ENCODE assay signal across 8 cellular contexts in genomic region chr19:34365463-34366401, GRCh38. TPM values are rescaled to one million over a fixed set of nuclear protein-coding genes. Genes with fewer than 3 reads are reported as not detected.
DNase-seq lines count a peak whose midpoint lies in the region; ATAC-seq and TF ChIP-seq lines count a peak whose summit lies in the region.

No MANE protein-coding gene starts in this region.

- H3K27me3 Mint-ChIP-seq in Caco-2 (ENCODE audit: insufficient read depth, unreplicated experiment): no peaks in the 10 kb centered on the region
- H3K27me3 Mint-ChIP-seq in MCF 10A (ENCODE audit: insufficient read depth, unreplicated experiment): no peaks in the 10 kb centered on the region

- H4K20me1 ChIP-seq in OCI-LY3 (ENCODE audit: insufficient read depth, low read length): peaks cover 30% of the 10 kb centered on the region

- BruUV-seq in Caco-2 (replicated peaks; lab: Mats Ljungman, UMichigan): TSS peak; percentile 18
- BruUV-seq in MCF 10A (replicated peaks; lab: Mats Ljungman, UMichigan): no TSS peak

- H3K4me3 Mint-ChIP-seq in Caco-2 (ENCODE audit: unreplicated experiment) (peak overlapping the region; percentile 88), MCF 10A (ENCODE audit: unreplicated experiment) (peak overlapping the region; percentile 99)

- peak overlapping the region; percentile 32; the same call in 1 of the 2 replicates for H2AFZ ChIP-seq in OCI-LY3 (ENCODE audit: low read depth, low read length)

- H3K27ac ChIP-seq in HEK293 (ENCODE audit: extremely low read depth, low read depth, low read length) (peak overlapping the region; percentile 89), OCI-LY3 (ENCODE audit: low read length) (peak overlapping the region; percentile 39)

- no peak for ATAC-seq in HG03108 (IDR thresholded peaks at IDR 0.05; ENCODE audit: unreplicated experiment)

- H3K27me3 ChIP-seq in Caco-2 (replicated peaks; ENCODE audit: control insufficient read depth, insufficient read depth, low read length): no peaks in the 10 kb centered on the region
- H3K27me3 ChIP-seq in OCI-LY3 (ENCODE audit: low read depth, low read length): no peaks in the 10 kb centered on the region

- peaks cover 27% of the 10 kb centered on the region for H3K4me1 Mint-ChIP-seq in Caco-2 (ENCODE audit: low read depth, unreplicated experiment)
- H3K4me1 Mint-ChIP-seq in MCF 10A (ENCODE audit: insufficient read depth, unreplicated experiment): peaks cover 32% of the 10 kb centered on the region

- POLR2A ChIA-PET in Caco-2 (lab: Charles Lee) (no interaction called here), HEK293 (lab: Yijun Ruan, JAX) (interaction anchor here (0.6 to 2.7 kb wide), 14 partner anchors 11 to 317 kb away, joined by 3 to 13 read pairs (median 3); partner anchors contain the start of genes PDCD2L, UBA2, WTIP and ZNF302), MCF 10A (lab: Yijun Ruan, JAX) (interaction anchor here (0.7 to 2.1 kb wide), 10 partner anchors 9 to 100 kb away, joined by 3 to 7 read pairs (median 5); partner anchors contain the start of gene UBA2)

- H3K9me3 ChIP-seq in Caco-2 (no peaks in the 10 kb centered on the region), HEK293 (ENCODE audit: control insufficient read depth, insufficient read depth, low read depth, low read length) (no peaks in the 10 kb centered on the region), OCI-LY3 (ENCODE audit: insufficient read depth, low read length) (no peaks in the 10 kb centered on the region), iPS-18c (ENCODE audit: control insufficient read depth, insufficient read depth, low read length) (no peaks in the 10 kb centered on the region)

- TF ChIP-seq CTCF in Caco-2 (IDR thresholded peaks at IDR 0.05; ENCODE audit: insufficient read depth in 1 of 2, low read depth in 1 of 2, low read length in 1 of 2, severe bottlenecking in 1 of 2, unreplicated experiment in 1 of 2): no peak
- TF ChIP-seq CTCF in HEK293 (tag by site-specific recombination; IDR thresholded peaks at IDR 0.05): no peak; the same call in 1 of the 2 replicates
- no peak for TF ChIP-seq CTCF in OCI-LY3 (IDR thresholded peaks at IDR 0.05; ENCODE audit: low read depth, low read length)
- TF ChIP-seq CTCF in MCF 10A (IDR thresholded peaks at IDR 0.05; ENCODE audit: unreplicated experiment): no peak

- H3K4me1 ChIP-seq in Caco-2: peaks cover 12% of the 10 kb centered on the region; the same call in 1 of the 2 replicates
- H3K4me1 ChIP-seq in HEK293 (ENCODE audit: control insufficient read depth, insufficient read depth, low read length): peaks cover 17% of the 10 kb centered on the region
- H3K4me1 ChIP-seq in OCI-LY3 (ENCODE audit: low read length): peaks cover 20% of the 10 kb centered on the region

- H3K27ac Mint-ChIP-seq in Caco-2 (ENCODE audit: unreplicated experiment) (peak overlapping the region; percentile 78), MCF 10A (ENCODE audit: low read depth, unreplicated experiment) (peak overlapping the region; percentile 77)

- CTCF ChIA-PET in Caco-2 (lab: Charles Lee) (interaction anchor here (0.6 kb wide), 2 partner anchors 23 to 775 kb away, joined by 3 to 6 read pairs; no protein-coding TSS in a partner anchor), HEK293 (lab: Yijun Ruan, JAX) (interaction anchor here (0.6 to 1.7 kb wide), 3 partner anchors 19 to 1590 kb away, joined by 4 to 7 read pairs (median 4); no protein-coding TSS in a partner anchor), MCF 10A (lab: Yijun Ruan, JAX) (interaction anchor here (0.5 to 1.1 kb wide), 5 partner anchors 10 to 1421 kb away, joined by 3 to 4 read pairs (median 3); no protein-coding TSS in a partner anchor)

- intact Hi-C loops in Caco-2 (cut with micrococcal nuclease; ENCODE audit: unreplicated experiment) (loop anchor here (2.0 kb wide), 1 partner anchor 39 kb away; the partner anchor contains the start of gene PDCD2L), MCF 10A (cut with micrococcal nuclease) (no loop called here)

- H3K36me3 ChIP-seq in Caco-2 (ENCODE audit: control insufficient read depth, insufficient read depth, low read length): peaks cover 12% of the 10 kb centered on the region
- peaks cover 45 to 48% of the 10 kb centered on the region in 2 experiments for H3K36me3 ChIP-seq in HEK293 (ENCODE audit: control insufficient read depth in 2 of 2, insufficient read depth in 1 of 2, low read length in 2 of 2)
- H3K36me3 ChIP-seq in OCI-LY3 (replicated peaks; ENCODE audit: low read depth, low read length): peaks cover 49% of the 10 kb centered on the region

- peak overlapping the region; percentile 99 for H3K4me2 ChIP-seq in OCI-LY3 (ENCODE audit: low read length)

- H3K4me3 ChIP-seq in Caco-2 (ENCODE audit: low read depth, low read length) (peak overlapping the region; percentile 96), HEK293 (ENCODE audit: low read depth, low read length) (peak overlapping the region; percentile 64), OCI-LY3 (ENCODE audit: low read length) (peak overlapping the region; percentile 91), iPS-18c (ENCODE audit: insufficient read depth, low read depth, low read length) (peak overlapping the region; percentile 96), skeletal muscle cell (ENCODE audit: low read depth, low read length) (peak overlapping the region; percentile 90)

- DNase-seq in Caco-2 (peak in 1 of 2 experiments; percentile 32), MCF 10A (ENCODE audit: unreplicated experiment) (peak; percentile 47), skeletal muscle cell (ENCODE audit: low read depth) (no peak), activated gamma-delta T cell treated with Interleukin-2 at 50 U/mL for 16 hours (no peak)

- peak overlapping the region; percentile 94 for H3K9ac ChIP-seq in OCI-LY3 (ENCODE audit: low read length)

- peaks cover 37% of the 10 kb centered on the region for H3K36me3 Mint-ChIP-seq in Caco-2 (ENCODE audit: insufficient read depth, unreplicated experiment)
- peaks cover 35% of the 10 kb centered on the region for H3K36me3 Mint-ChIP-seq in MCF 10A (ENCODE audit: insufficient read depth, unreplicated experiment)

- peaks cover 57% of the 10 kb centered on the region for H3K79me2 ChIP-seq in OCI-LY3 (ENCODE audit: low read length)

- H3K9me3 Mint-ChIP-seq in Caco-2 (ENCODE audit: unreplicated experiment) (no peaks in the 10 kb centered on the region), MCF 10A (ENCODE audit: unreplicated experiment) (no peaks in the 10 kb centered on the region)

TF ChIP-seq in HEK293, 187 proteins besides CTCF, POLR2A, EP300 and RAD21 (continues in another document):
- TF ChIP-seq OSR2 (tag by site-specific recombination; IDR thresholded peaks at IDR 0.05) (no peak), ZNF791 (tag by site-specific recombination; IDR thresholded peaks at IDR 0.05) (no peak), PRDM2 (tag by site-specific recombination; IDR thresholded peaks at IDR 0.05; ENCODE audit: borderline replicate concordance) (peak; percentile 67), KLF16 (tag by site-specific recombination; IDR thresholded peaks at IDR 0.05) (peak; percentile 33; the same call in 1 of the 2 replicates), GLIS1 (tag by site-specific recombination; IDR thresholded peaks at IDR 0.05) (peak; percentile 34), ZNF184 (tag by site-specific recombination; IDR thresholded peaks at IDR 0.05) (no peak), YY1 (tag by site-specific recombination; IDR thresholded peaks at IDR 0.05) (peak; percentile 9; the same call in 1 of the 2 replicates), ZNF600 (tag by site-specific recombination; IDR thresholded peaks at IDR 0.05) (peak; percentile 57), ZNF302 (tag by site-specific recombination; IDR thresholded peaks at IDR 0.05; ENCODE audit: low read depth) (no peak)

RNA-seq across cellular contexts. Expression of gene GPI, which starts 0.7 kb away (rescaled TPM):
- total RNA-seq in Caco-2 (2022) (329 and 381 TPM in 2 replicates), MCF 10A (2022) (139 and 201 TPM in 2 replicates)

RNA-seq across cellular contexts. Expression of gene PDCD2L, which starts 38.5 kb away (rescaled TPM):
- total RNA-seq in Caco-2 (2022) (33.2 and 40.2 TPM in 2 replicates), MCF 10A (2022) (11.1 and 24.4 TPM in 2 replicates)
